ENCODE assay signal across 31 cellular contexts in genomic region chr20:36015806-36016401, GRCh38.
"Had no signal": no experiment of that assay in that cellular context is flagged by ENCODE, and none has a peak within 500 bp of the region (broad histone marks: within the 10 kb centered on the region; RNA-seq: fewer than 3 reads in every experiment).

No MANE protein-coding gene starts in this region.

- H3K9me3 ChIP-seq: left lung, lower lobe of right lung, neutrophil, ovary, right atrium auricular region, stomach, testis, thyroid gland, transverse colon, upper lobe of left lung, vagina had no signal

- H3K27ac ChIP-seq: left lung, lower lobe of right lung, neural progenitor cell, neutrophil, ovary, right atrium auricular region, stomach, transverse colon, vagina had no signal

- H3K4me3 Mint-ChIP-seq: immature natural killer cell; naive thymus-derived CD8-positive, alpha-beta T cell; nephron progenitor cell; neural progenitor cell; stimulated activated naive B cell treated with anti-CD40 and anti-IgM and Interleukin-4, amounts not matched to agents 10 μg/mL and 1 μg/mL and 100 μg/mL, for 72 hours had no signal

- FAIRE-seq: islet of Langerhans, kidney had no signal

- ATAC-seq: left colon; left lung; lower lobe of right lung; naive thymus-derived CD8-positive, alpha-beta T cell; sciatic nerve; stimulated activated naive B cell treated with anti-CD40 and anti-IgM and Interleukin-4, amounts not matched to agents 10 μg/mL and 1 μg/mL and 100 μg/mL, for 72 hours; stimulated activated naive CD8-positive, alpha-beta T cell treated with anti-CD3 and anti-CD28 coated beads, Interleukin-15, Interleukin-2, amounts not matched to agents 100 U/mL and 50 U/mL, for 24 hours had no signal

- H3K4me2 ChIP-seq: neural progenitor cell had no signal

- H3K9me3 Mint-ChIP-seq: immature natural killer cell; naive thymus-derived CD8-positive, alpha-beta T cell; nephron progenitor cell; neural progenitor cell; stimulated activated naive B cell treated with anti-CD40 and anti-IgM and Interleukin-4, amounts not matched to agents 10 μg/mL and 1 μg/mL and 100 μg/mL, for 72 hours had no signal

- H3K4me3 ChIP-seq: left lung, lower lobe of right lung, neural progenitor cell, ovary, right atrium auricular region, skin epidermis, stomach, testis, thyroid gland, transverse colon, upper lobe of left lung, vagina had no signal

- H2AFZ ChIP-seq: neural progenitor cell had no signal

- H3K36me3 ChIP-seq: left lung, lower lobe of right lung, neural progenitor cell, neutrophil, ovary, right atrium auricular region, stomach, thyroid gland, transverse colon, upper lobe of left lung, vagina had no signal

- H3K27me3 ChIP-seq: left lung, neural progenitor cell, neutrophil, ovary, right atrium auricular region, stomach, testis, thyroid gland, transverse colon, upper lobe of left lung, vagina had no signal

- H3K9ac ChIP-seq: neural progenitor cell had no signal

- H3K4me1 Mint-ChIP-seq: immature natural killer cell; naive thymus-derived CD8-positive, alpha-beta T cell; nephron progenitor cell; stimulated activated naive B cell treated with anti-CD40 and anti-IgM and Interleukin-4, amounts not matched to agents 10 μg/mL and 1 μg/mL and 100 μg/mL, for 72 hours had no signal

- H3K27me3 Mint-ChIP-seq: naive thymus-derived CD8-positive, alpha-beta T cell; progenitor cell of endocrine pancreas had no signal

- H3K36me3 Mint-ChIP-seq: immature natural killer cell; naive thymus-derived CD8-positive, alpha-beta T cell; neural progenitor cell; stimulated activated naive B cell treated with anti-CD40 and anti-IgM and Interleukin-4, amounts not matched to agents 10 μg/mL and 1 μg/mL and 100 μg/mL, for 72 hours had no signal

- H3K27ac Mint-ChIP-seq: immature natural killer cell; nephron progenitor cell; neural progenitor cell; progenitor cell of endocrine pancreas; stimulated activated naive B cell treated with anti-CD40 and anti-IgM and Interleukin-4, amounts not matched to agents 10 μg/mL and 1 μg/mL and 100 μg/mL, for 72 hours had no signal

- DNase-seq: hypothalamus; immature natural killer cell; kidney; left colon; left lung; lower lobe of right lung; mammary epithelial cell; mesenchymal stem cell; naive thymus-derived CD8-positive, alpha-beta T cell; nephron progenitor cell; occipital lobe; ovary; stimulated activated CD4-positive, alpha-beta T cell treated with anti-CD3 and anti-CD28 coated beads, Interleukin-12 subunit alpha, Interleukin-12 subunit beta, amount 100 ng/mL, for 4 hours; stimulated activated CD4-positive, alpha-beta T cell treated with anti-CD3 and anti-CD28 coated beads, Interleukin-15, amount 100 ng/mL, for 24 hours; stimulated activated CD4-positive, alpha-beta T cell treated with anti-CD3 and anti-CD28 coated beads, Interleukin-2, amount 100 ng/mL, for 24 hours; stimulated activated CD4-positive, alpha-beta T cell treated with anti-CD3 and anti-CD28 coated beads, Interleukin-4, amount 100 ng/mL, for 1 hour; stimulated activated naive B cell treated with anti-CD40 and anti-IgM and Interleukin-4, amounts not matched to agents 10 μg/mL and 1 μg/mL and 100 μg/mL, for 72 hours; stimulated activated naive CD8-positive, alpha-beta T cell treated with anti-CD3 and anti-CD28 coated beads, Interleukin-15, Interleukin-2, amounts not matched to agents 100 U/mL and 50 U/mL, for 24 hours; stomach; testis; thyroid gland; transverse colon; upper lobe of left lung had no signal
